23 cellular contexts compared by ENCODE assay signal in the genomic region with DNA sequence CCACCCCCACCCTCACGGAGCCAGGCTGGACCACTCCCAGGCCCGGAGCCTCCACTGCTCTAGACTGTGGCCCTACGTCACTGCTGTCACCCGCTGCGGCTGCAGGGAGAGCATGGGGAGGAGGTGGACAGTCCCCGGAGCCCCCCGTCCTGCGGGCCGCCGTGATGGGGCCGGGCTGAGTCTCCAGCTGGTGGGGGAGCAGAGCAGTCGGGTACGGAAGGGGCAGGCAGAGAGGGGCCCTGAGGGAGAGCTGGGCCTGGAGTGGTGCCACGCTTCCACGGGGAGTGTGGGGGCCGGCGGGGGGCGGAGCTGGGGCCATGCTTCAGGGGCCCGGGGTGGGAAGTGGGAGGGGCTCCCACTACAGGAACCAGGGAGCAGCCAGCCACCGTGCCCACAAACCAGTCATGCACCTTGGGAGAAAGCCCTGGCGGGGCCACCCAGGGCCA.
"Had no signal": no experiment of that assay in that cellular context is flagged by ENCODE, and none has a peak within 500 bp of the region (broad histone marks: within the 10 kb centered on the region; RNA-seq: fewer than 3 reads in every experiment).

No MANE protein-coding gene starts in this region.

- H3K4me3 ChIP-seq: SJCRH30, SK-N-MC had no signal

- H3K9me3 ChIP-seq: SJCRH30 had no signal

- ATAC-seq: activated CD8-positive, alpha-beta T cell treated with anti-CD3 and anti-CD28 coated beads for 36 hours; activated naive CD8-positive, alpha-beta T cell treated with anti-CD3 and anti-CD28 coated beads, Interleukin-2, amount 50 U/mL, for 24 hours; Panc1 had no signal

- H3K36me3 ChIP-seq: brain microvascular endothelial cell, SJCRH30 had no signal

- DNase-seq: activated CD4-positive, alpha-beta T cell treated with anti-CD3 and anti-CD28 coated beads, Interleukin-2, amount 10 ng/mL, durations not matched to agents 24 days and 14 days; activated CD4-positive, alpha-beta T cell treated with anti-CD3 and anti-CD28 coated beads, Interleukin-2, amount 50 U/mL, for 4 hours; activated CD8-positive, alpha-beta T cell treated with anti-CD3 and anti-CD28 coated beads for 36 hours; activated naive CD4-positive, alpha-beta T cell treated with anti-CD3 and anti-CD28 coated beads, Interleukin-2, amount 10 ng/mL, durations not matched to agents 7 days and 5 days; activated naive CD8-positive, alpha-beta T cell treated with anti-CD3 and anti-CD28 coated beads, Interleukin-2, amount 50 U/mL, for 24 hours; activated T-cell treated with anti-CD3 and anti-CD28 coated beads, Interleukin-2, amount 50 U/mL, for 24 hours; anterior cingulate cortex; brain microvascular endothelial cell; Karpas-422; KBM-7; NCI-H1048; NCI-H1105 treated with DMSO at 0.1 percent for 48 hours; NCI-H1436; NCI-H1694; NCI-H1930; NCI-H2081 treated with DMSO at 0.1 percent for 48 hours; NCI-H345; NCI-H524 treated with DMSO at 0.1 percent for 48 hours; SHP77; SJCRH30 had no signal

- FAIRE-seq: TTC549 had no signal

- H3K27ac ChIP-seq: brain microvascular endothelial cell, SJCRH30, SK-N-MC had no signal

- H3K4me1 ChIP-seq: SJCRH30 had no signal

- H3K27me3 ChIP-seq: brain microvascular endothelial cell had no signal
